Comparison of ENCODE assay signal across 2 cellular contexts in genomic region chr19:42271861-42272534, GRCh38.
TF ChIP-seq lines count a peak whose summit lies in the region.

No MANE protein-coding gene starts in this region.

TF ChIP-seq in A549, 52 proteins besides CTCF, POLR2A, EP300 and RAD21:
- TF ChIP-seq NFE2L2 (conservative IDR thresholded peaks at IDR 0.05; ENCODE audit: low read length) (no peak), POLR2AphosphoS2 (conservative IDR thresholded peaks at IDR 0.05; ENCODE audit: low read length) (no peak), KDM5A (IDR thresholded peaks at IDR 0.05) (no peak), ZNF302 (CRISPR knock-in tag; IDR thresholded peaks at IDR 0.05) (no peak), E2F6 (IDR thresholded peaks at IDR 0.05; ENCODE audit: borderline replicate concordance, low read depth) (no peak), CEBPB (IDR thresholded peaks at IDR 0.05) (no peak)
TF ChIP-seq in A549: peak in this region for 0.

TF ChIP-seq in GM12878, 131 proteins besides CTCF, POLR2A, EP300 and RAD21:
- TF ChIP-seq STAT1 (conservative IDR thresholded peaks at IDR 0.05) (no peak), ZNF687 (IDR thresholded peaks at IDR 0.05) (no peak), PRDM15 (CRISPR knock-in tag; IDR thresholded peaks at IDR 0.05) (no peak), NFYA (IDR thresholded peaks at IDR 0.05; ENCODE audit: borderline replicate concordance, low read depth, low read length) (no peak), SUPT20H (IDR thresholded peaks at IDR 0.05; ENCODE audit: borderline replicate concordance, control insufficient read depth, low read depth, low read length) (no peak), HDAC6 (IDR thresholded peaks at IDR 0.05; ENCODE audit: unreplicated experiment) (no peak), TCF12 (IDR thresholded peaks at IDR 0.05; ENCODE audit: low read depth, low read length) (no peak), FOXK2 (IDR thresholded peaks at IDR 0.05) (no peak), USF2 (IDR thresholded peaks at IDR 0.05; ENCODE audit: borderline replicate concordance, low read depth, low read length) (no peak), RUNX3 (IDR thresholded peaks at IDR 0.05; ENCODE audit: low read length) (no peak), ASH2L (IDR thresholded peaks at IDR 0.05; ENCODE audit: borderline replicate concordance, low read depth) (no peak), MLLT1 (IDR thresholded peaks at IDR 0.05) (no peak), LARP7 (IDR thresholded peaks at IDR 0.05) (no peak), SMC3 (IDR thresholded peaks at IDR 0.05; ENCODE audit: borderline replicate concordance, low read length) (no peak), POU2F2 (IDR thresholded peaks at IDR 0.05; ENCODE audit: borderline replicate concordance, low read depth, low read length) (no peak), IKZF1 (conservative IDR thresholded peaks at IDR 0.05) (no peak), BCL11A (IDR thresholded peaks at IDR 0.05; ENCODE audit: low read depth, low read length) (no peak), NRF1 (conservative IDR thresholded peaks at IDR 0.05; ENCODE audit: low read depth, low read length) (no peak), SRF (IDR thresholded peaks at IDR 0.05; ENCODE audit: low read depth in 2 of 2, low read length in 2 of 2) (no peak)
